In genomic region chr1:115114308-115114707, GRCh38 we compare ENCODE assay signal across 15 cellular contexts. TPM values are rescaled to one million over a fixed set of nuclear protein-coding genes. Genes with fewer than 3 reads are reported as not detected.
DNase-seq lines count a peak whose midpoint lies in the region; ATAC-seq and TF ChIP-seq lines count a peak whose summit lies in the region.
"Had no signal": no experiment of that assay in that cellular context is flagged by ENCODE, and none has a peak within 500 bp of the region (broad histone marks: within the 10 kb centered on the region; RNA-seq: fewer than 3 reads in every experiment).

No MANE protein-coding gene starts in this region.

- no peaks in the 10 kb centered on the region for H3K27me3 Mint-ChIP-seq in Calu3 (ENCODE audit: unreplicated experiment)

- CTCF ChIA-PET in Calu3 (lab: Charles Lee) = no interaction called here
- CTCF ChIA-PET in HCT116 (lab: Charles Lee) = interaction anchor here (1.0 to 2.4 kb wide), 4 partner anchors 12 to 355 kb away, joined by 4 to 10 read pairs (median 6); no protein-coding TSS in a partner anchor

- no peaks in the 10 kb centered on the region for H3K9me2 ChIP-seq in HCT116 (ENCODE audit: insufficient read depth)

- RAD21 ChIA-PET in HCT116 (lab: Charles Lee; ENCODE audit: low non-redundant PET in 1 of 2, low total read pairs in 2 of 2, uncharacterized antibody in 2 of 2, unreplicated experiment in 2 of 2) = interaction anchor here (1.0 to 1.7 kb wide), 3 partner anchors 62 to 73 kb away, joined by 3 to 4 read pairs (median 3); no protein-coding TSS in a partner anchor

- H2AFZ ChIP-seq in HCT116 (ENCODE audit: low read depth, low read length, poor library complexity, severe bottlenecking) = no peak overlapping the region

- WGBS in sigmoid colon, 2 donors = 11 to 28% methylated on average over 3 of the region's 3 CpGs

- H3K36me3 ChIP-seq in HCT116 (ENCODE audit: control insufficient read depth in 1 of 2, insufficient read depth in 2 of 2, low read length in 2 of 2) (no peaks in the 10 kb centered on the region), sigmoid colon (no peaks in the 10 kb centered on the region)

- no peak for TF ChIP-seq EP300 in sigmoid colon (IDR thresholded peaks at IDR 0.05)

- no peak for TF ChIP-seq RAD21 in HCT116 (IDR thresholded peaks at IDR 0.05; ENCODE audit: low read depth)

- BruUV-seq in Calu3 (replicated peaks; lab: Mats Ljungman, UMichigan) (no TSS peak), HCT116 (replicated peaks; lab: Mats Ljungman, UMichigan) (no TSS peak)

- peak overlapping the region; percentile 50 for H3K27ac Mint-ChIP-seq in Calu3 (ENCODE audit: unreplicated experiment)
- H3K27ac Mint-ChIP-seq: activated T-cell treated with anti-CD3 and anti-CD28 coated beads, Interleukin-2, amount 50 U/mL, for 72 hours; nephron progenitor cell had no signal

- no peaks in the 10 kb centered on the region for H3K36me3 Mint-ChIP-seq in Calu3 (ENCODE audit: insufficient read depth, unreplicated experiment)

- H3K4me1 Mint-ChIP-seq in Calu3 (ENCODE audit: low read depth, unreplicated experiment) = peaks cover 37% of the 10 kb centered on the region

- no peak overlapping the region for H3K4me3 Mint-ChIP-seq in Calu3 (ENCODE audit: low read depth, unreplicated experiment)
- H3K4me3 Mint-ChIP-seq: activated T-cell treated with anti-CD3 and anti-CD28 coated beads, Interleukin-2, amount 50 U/mL, for 72 hours; nephron progenitor cell had no signal

- DNase-seq in Calu3 (peak; percentile 75), HCT116 (ENCODE audit: low read depth, low spot score) (peak; percentile 29), left kidney (ENCODE audit: low read depth, low spot score) (peak; percentile 30), substantia nigra (lab: John Stamatoyannopoulos, UW) (no peak), ecto neural progenitor cell (ENCODE audit: low spot score) (no peak), sigmoid colon (no peak)
- DNase-seq: activated CD4-positive, CD25-positive, alpha-beta regulatory T cell; GOT3; islet precursor cell; nephron progenitor cell had no signal

- H3K9me3 ChIP-seq in HCT116 (ENCODE audit: control insufficient read depth in 1 of 2, insufficient read depth in 1 of 2, low read depth in 1 of 2, low read length in 2 of 2) (no peaks in the 10 kb centered on the region), sigmoid colon (peaks cover 0 to 2% (median under 1%) of the 10 kb centered on the region in 4 donors)

- H3K4me3 ChIP-seq in HCT116 (replicated peaks in 1 of 2; ENCODE audit: low read depth in 1 of 2, low read length in 2 of 2) = no peak overlapping the region
- H3K4me3 ChIP-seq in sigmoid colon = no peak overlapping the region

- POLR2A ChIA-PET in HCT116 (lab: Charles Lee) = no interaction called here

- no peak for TF ChIP-seq CTCF in Calu3 (IDR thresholded peaks at IDR 0.05; ENCODE audit: unreplicated experiment)
- no peak for TF ChIP-seq CTCF in HCT116 (IDR thresholded peaks at IDR 0.05 in 2 of 3, conservative IDR thresholded peaks at IDR 0.05 in 1 of 3; ENCODE audit: borderline replicate concordance in 1 of 3, insufficient read depth in 1 of 3, low read depth in 2 of 3, low read length in 2 of 3)
- TF ChIP-seq CTCF in sigmoid colon (IDR thresholded peaks at IDR 0.05) = no peak

- TF ChIP-seq POLR2A in HCT116 (IDR thresholded peaks at IDR 0.05; ENCODE audit: borderline replicate concordance, extremely low read depth, insufficient read depth, insufficient read length) (no peak), sigmoid colon (IDR thresholded peaks at IDR 0.05) (no peak)

- H4K20me1 ChIP-seq in HCT116 (ENCODE audit: insufficient read depth) = no peaks in the 10 kb centered on the region

- H3K79me2 ChIP-seq in HCT116 (ENCODE audit: insufficient read depth, low read length) = no peaks in the 10 kb centered on the region

- intact Hi-C loops in Calu3 (cut with micrococcal nuclease; ENCODE audit: unreplicated experiment) = no loop called here
- intact Hi-C loops in HCT116 (cut with micrococcal nuclease) = loop anchor here (10.0 kb wide), 1 partner anchor 1140 kb away; the partner anchor contains the start of gene OLFML3
- intact Hi-C loops in sigmoid colon (cut with DNase I) = no loop called here

- no peak overlapping the region for H3K9ac ChIP-seq in HCT116 (ENCODE audit: low read length)

- H3K9me3 Mint-ChIP-seq in Calu3 (ENCODE audit: low read depth, unreplicated experiment) = no peaks in the 10 kb centered on the region

- H3K4me2 ChIP-seq in HCT116 (ENCODE audit: low read length) = peak overlapping the region; percentile 46

- H3K27ac ChIP-seq in HCT116 (ENCODE audit: low read depth, low read length) (0 out of 2 replicates have a peak overlapping the region, but pooled peaks have one; percentile 1), substantia nigra (ENCODE audit: low read depth, low read length, poor library complexity, severe bottlenecking) (no peak overlapping the region), sigmoid colon (no peak overlapping the region)
- H3K27ac ChIP-seq: C4-2B had no signal

- no peaks in the 10 kb centered on the region for H3K27me3 ChIP-seq in HCT116 (ENCODE audit: insufficient read depth, low read length)
- H3K27me3 ChIP-seq in sigmoid colon = no peaks in the 10 kb centered on the region

- ATAC-seq in HCT116 (peak; percentile 62), SK-N-SH treated with all-trans-retinoic acid at 6 μM for 48 hours (peak; percentile 70), HG02885 (IDR thresholded peaks at IDR 0.05; ENCODE audit: poor library complexity, unreplicated experiment) (no peak)

- H3K4me1 ChIP-seq in HCT116 (ENCODE audit: control insufficient read depth in 1 of 2, insufficient read depth in 2 of 2, low read length in 2 of 2) (peaks cover 12 to 31% of the 10 kb centered on the region in 2 experiments; a peak in 3 of 4 replicates), sigmoid colon (peaks cover 0 to 10% (median 3%) of the 10 kb centered on the region in 4 donors)

TF ChIP-seq in HCT116, 20 proteins besides CTCF, POLR2A, EP300 and RAD21:
- TF ChIP-seq EGR1 (IDR thresholded peaks at IDR 0.05; ENCODE audit: low read depth) (no peak), JUND (IDR thresholded peaks at IDR 0.05) (peak; percentile 47; the same call in 1 of the 2 replicates), SIN3A (IDR thresholded peaks at IDR 0.05; ENCODE audit: low read depth) (no peak), EZH2phosphoT487 (IDR thresholded peaks at IDR 0.05; ENCODE audit: borderline replicate concordance) (no peak), YY1 (IDR thresholded peaks at IDR 0.05; ENCODE audit: extremely low read depth, insufficient replicate concordance, low read depth, low read length) (no peak), POLR2AphosphoS5 (IDR thresholded peaks at IDR 0.05; ENCODE audit: low read depth, low read length) (no peak), MAX (IDR thresholded peaks at IDR 0.05) (no peak), EZH2 (IDR thresholded peaks at IDR 0.05) (no peak), ZFX (IDR thresholded peaks at IDR 0.05) (no peak), SP1 (IDR thresholded peaks at IDR 0.05; ENCODE audit: low read depth) (peak; percentile 44), ZNF274 (IDR thresholded peaks at IDR 0.05; ENCODE audit: low read depth, low read length) (no peak), CEBPB (IDR thresholded peaks at IDR 0.05; ENCODE audit: low read depth) (no peak), FOSL1 (IDR thresholded peaks at IDR 0.05; ENCODE audit: low read depth) (peak; percentile 45; the same call in 1 of the 2 replicates)

TF ChIP-seq in SK-N-SH treated with all-trans-retinoic acid at 6 μM for 48 hours, 23 proteins besides CTCF, POLR2A, EP300 and RAD21:
- no peak for TF ChIP-seq SNAI2 (CRISPR knock-in tag; IDR thresholded peaks at IDR 0.05)
- TF ChIP-seq OSR1 (CRISPR knock-in tag; IDR thresholded peaks at IDR 0.05) = no peak
- TF ChIP-seq PATZ1 (CRISPR knock-in tag; IDR thresholded peaks at IDR 0.05; ENCODE audit: borderline replicate concordance) = no peak
- no peak for TF ChIP-seq ZC3H10 (CRISPR knock-in tag; IDR thresholded peaks at IDR 0.05)
- no peak for TF ChIP-seq ESRRG (CRISPR knock-in tag; IDR thresholded peaks at IDR 0.05)
- TF ChIP-seq RARB (CRISPR knock-in tag; IDR thresholded peaks at IDR 0.05) = no peak
- no peak for TF ChIP-seq CSDC2 (CRISPR knock-in tag; IDR thresholded peaks at IDR 0.05)
- no peak for TF ChIP-seq GLIS3 (CRISPR knock-in tag; IDR thresholded peaks at IDR 0.05)
- no peak for TF ChIP-seq POU6F1 (CRISPR knock-in tag; IDR thresholded peaks at IDR 0.05; ENCODE audit: borderline replicate concordance, low read depth)
- TF ChIP-seq ARNTL (CRISPR knock-in tag; IDR thresholded peaks at IDR 0.05; ENCODE audit: borderline replicate concordance, low read depth) = no peak

RNA-seq across cellular contexts. Expression of gene TSPAN2, which starts 25.0 kb away (rescaled TPM):
- total RNA-seq in Calu3 (2022) (6.0 and 7.7 TPM in 2 replicates), HCT116 (2021; ENCODE audit: unreplicated experiment) (0.98 TPM), sigmoid colon (100 to 1,000 TPM in 2 of 4 donors, 10 to 100 TPM in 2; 61.5 to 122 (median 94.7) TPM)
- 0.15 and 0.69 TPM in 2 replicates for polyA plus RNA-seq in HCT116 (2012)
- polyA plus RNA-seq in sigmoid colon = 1 to 10 TPM in 2 of 3 donors, under 1 TPM in 1; 0.46 to 5.5 (median 1.8) TPM
- total RNA-seq: SK-MEL-5 had no signal

Comparison
In these comparisons a context has a peak if more than half of its experiments do, and no peak if none do; other contexts are left out.
1. DNase-seq: peak in Calu3 (single experiment), HCT116 (single experiment) and left kidney (single experiment); none in substantia nigra (0 of 49), ecto neural progenitor cell (single experiment) and sigmoid colon (single experiment).